ENCODE assay signal across 22 cellular contexts in the genomic region with DNA sequence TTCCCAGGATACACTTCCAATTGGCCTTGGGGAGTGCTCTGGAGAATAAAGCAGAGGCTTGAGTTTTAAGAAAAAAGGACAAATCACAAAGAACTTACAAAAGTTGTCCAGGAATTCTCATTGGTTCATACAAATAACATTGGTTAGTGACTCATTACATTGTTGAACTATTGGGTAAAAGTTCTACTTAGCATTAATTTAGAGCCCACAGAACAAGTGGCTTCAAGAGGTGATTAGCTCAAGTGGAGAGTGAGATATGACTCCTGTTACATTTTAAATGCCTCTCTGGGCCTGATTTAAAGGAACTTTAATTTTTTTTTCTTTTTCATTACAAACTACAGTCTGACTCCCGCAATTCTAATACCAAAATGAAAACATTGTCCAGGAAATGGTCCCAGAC.
DNase-seq lines count a peak whose midpoint lies in the region; ATAC-seq, FAIRE-seq and TF ChIP-seq lines count a peak whose summit lies in the region.
"Had no signal": no experiment of that assay in that cellular context is flagged by ENCODE, and none has a peak within 500 bp of the region (broad histone marks: within the 10 kb centered on the region; RNA-seq: fewer than 3 reads in every experiment).

No MANE protein-coding gene starts in this region.

- no peaks in the 10 kb centered on the region for H3K36me3 ChIP-seq in HEK293 (ENCODE audit: control insufficient read depth in 2 of 2, insufficient read depth in 1 of 2, low read length in 2 of 2)
- no peaks in the 10 kb centered on the region for H3K36me3 ChIP-seq in astrocyte (ENCODE audit: insufficient read depth, low read length)
- no peaks in the 10 kb centered on the region for H3K36me3 ChIP-seq in left lung
- H3K36me3 ChIP-seq: BE2C, HAP-1 had no signal

- peaks cover 49% of the 10 kb centered on the region for H3K27me3 Mint-ChIP-seq in astrocyte (ENCODE audit: low read depth, unreplicated experiment)

- H3K79me2 ChIP-seq in astrocyte (ENCODE audit: insufficient read depth, low read length): no peaks in the 10 kb centered on the region

- ATAC-seq in left lung: peak; percentile 54
- ATAC-seq: A549, Panc1 had no signal

- TF ChIP-seq CTCF in HEK293 (tag by site-specific recombination; IDR thresholded peaks at IDR 0.05) (no peak), astrocyte (IDR thresholded peaks at IDR 0.05; ENCODE audit: insufficient read depth, low read depth, low read length) (no peak), left lung (IDR thresholded peaks at IDR 0.05) (no peak), GM20000 (IDR thresholded peaks at IDR 0.05; ENCODE audit: extremely low read depth, missing control alignments) (no peak)

- H3K4me1 ChIP-seq in HEK293 (ENCODE audit: control insufficient read depth, insufficient read depth, low read length): no peaks in the 10 kb centered on the region
- no peaks in the 10 kb centered on the region for H3K4me1 ChIP-seq in astrocyte (ENCODE audit: insufficient read depth, low read length)
- peaks cover 17 to 21% of the 10 kb centered on the region in 2 donors for H3K4me1 ChIP-seq in left lung
- H3K4me1 ChIP-seq: A549, BE2C, HAP-1 had no signal

- H2AFZ ChIP-seq in astrocyte (ENCODE audit: low read depth, low read length): no peak overlapping the region

- H3K4me3 ChIP-seq in HEK293 (ENCODE audit: low read depth, low read length) (no peak overlapping the region), astrocyte (ENCODE audit: insufficient read depth, low read depth, low read length) (no peak overlapping the region), left lung (no peak overlapping the region)
- H3K4me3 ChIP-seq: A549, HAP-1 had no signal

- POLR2A ChIA-PET in HEK293 (lab: Yijun Ruan, JAX): no interaction called here

- no peaks in the 10 kb centered on the region for H3K9me3 ChIP-seq in HEK293 (ENCODE audit: control insufficient read depth, insufficient read depth, low read depth, low read length)
- no peaks in the 10 kb centered on the region for H3K9me3 ChIP-seq in astrocyte (ENCODE audit: insufficient read depth, low read depth, low read length)
- no peaks in the 10 kb centered on the region for H3K9me3 ChIP-seq in left lung
- H3K9me3 ChIP-seq: A549, BE2C, HAP-1, SK-N-SH had no signal

- no peak overlapping the region for H3K4me2 ChIP-seq in astrocyte (ENCODE audit: low read length)
- H3K4me2 ChIP-seq: A549, SK-N-SH had no signal

- H3K27me3 ChIP-seq in astrocyte (ENCODE audit: insufficient read depth, low read length): peaks cover 40% of the 10 kb centered on the region
- peaks cover 38 to 83% of the 10 kb centered on the region in 2 donors for H3K27me3 ChIP-seq in left lung

- no peaks in the 10 kb centered on the region for H4K20me1 ChIP-seq in astrocyte (ENCODE audit: insufficient read depth, low read length)

- no peak overlapping the region for H3K27ac Mint-ChIP-seq in astrocyte (ENCODE audit: unreplicated experiment)

- no peak overlapping the region for H3K4me3 Mint-ChIP-seq in astrocyte (ENCODE audit: unreplicated experiment)

- no peak overlapping the region for H3K9ac ChIP-seq in astrocyte (ENCODE audit: low read length)
- H3K9ac ChIP-seq: SK-N-SH had no signal

- no peak for FAIRE-seq in astrocyte (lab: Jason Lieb, UNC)
- FAIRE-seq: A549, D721Med had no signal

- peaks cover 5% of the 10 kb centered on the region for H3K4me1 Mint-ChIP-seq in astrocyte (ENCODE audit: low read depth, unreplicated experiment)

- CTCF ChIA-PET in HEK293 (lab: Yijun Ruan, JAX): interaction anchor here (0.6 to 1.1 kb wide), 2 partner anchors 37 to 684 kb away, joined by 3 to 5 read pairs; no protein-coding TSS in a partner anchor

- DNase-seq in DMS79 (lab: John Stamatoyannopoulos, UW) (peak; percentile 26), astrocyte (ENCODE audit: low read depth) (peak; percentile 1), left lung (no peak), NCI-H2081 (lab: John Stamatoyannopoulos, UW) (no peak), GM20000 (ENCODE audit: low spot score) (no peak), NAMALWA (ENCODE audit: low spot score) (no peak)
- DNase-seq: BE2C; DMS53; KBM-7; NCI-H1436 treated with DMSO at 0.1 percent for 48 hours; NCI-H1930; NCI-H2171 treated with DMSO at 0.1 percent for 48 hours; NCI-H446 treated with DMSO at 0.1 percent for 48 hours; NCI-H748 treated with DMSO at 0.1 percent for 48 hours; NK-92 treated with Interleukin-12 subunit alpha and Interleukin-12 subunit beta, amount 100 ng/mL, for 24 hours; SIG-M5; SK-N-SH had no signal

- H3K27ac ChIP-seq in HEK293 (ENCODE audit: extremely low read depth, low read depth, low read length) (no peak overlapping the region), astrocyte (ENCODE audit: low read depth, low read length) (no peak overlapping the region), left lung (no peak overlapping the region)
- H3K27ac ChIP-seq: A549 had no signal

- intact Hi-C loops in left lung (cut with DNase I): no loop called here

- H3K9me3 Mint-ChIP-seq in astrocyte (ENCODE audit: unreplicated experiment): peaks cover 4% of the 10 kb centered on the region

- no peaks in the 10 kb centered on the region for H3K36me3 Mint-ChIP-seq in astrocyte (ENCODE audit: low read depth, unreplicated experiment)

TF ChIP-seq in HEK293, 187 proteins besides CTCF, POLR2A, EP300 and RAD21:
- TF ChIP-seq ZBTB26 (tag by site-specific recombination; optimal IDR thresholded peaks at IDR 0.05) (peak; percentile 9), ZNF248 (tag by site-specific recombination; IDR thresholded peaks at IDR 0.05) (no peak)
TF ChIP-seq in HEK293: peak in this region for 1.

Comparison
In these comparisons a context has a peak if more than half of its experiments do, and no peak if none do; other contexts are left out.
1. DNase-seq: peak in DMS79 (single experiment) and astrocyte (single experiment); none in left lung (0 of 2), NCI-H2081 (0 of 2), GM20000 (single experiment) and NAMALWA (single experiment).